8 cellular contexts compared by ENCODE assay signal in genomic region chr1:12276225-12276624, GRCh38. TPM values are rescaled to one million over a fixed set of nuclear protein-coding genes. Genes with fewer than 3 reads are reported as not detected.
DNase-seq lines count a peak whose midpoint lies in the region; ATAC-seq, FAIRE-seq and TF ChIP-seq lines count a peak whose summit lies in the region.

No MANE protein-coding gene starts in this region.

- H3K23ac ChIP-seq in H1 (ENCODE audit: insufficient read length): no peak overlapping the region

- no peak overlapping the region for H4K5ac ChIP-seq in H1 (ENCODE audit: insufficient read length, low read depth, low read length)

- H3K36me3 ChIP-seq in H1 (ENCODE audit: control insufficient read depth in 2 of 4, insufficient read depth in 4 of 4, low read length in 3 of 4) (peaks cover 8 to 36% (median 14%) of the 10 kb centered on the region in 4 experiments), prostate gland (peaks cover 0 to 3% of the 10 kb centered on the region in 2 donors)
- H3K36me3 ChIP-seq in CD8-positive, alpha-beta T cell (ENCODE audit: insufficient read depth, low read length): peaks cover 38% of the 10 kb centered on the region

- no peak overlapping the region for H4K8ac ChIP-seq in H1 (ENCODE audit: extremely low read depth, insufficient read depth, low read length)

- H3K14ac ChIP-seq in H1 (ENCODE audit: insufficient read length): no peak overlapping the region

- H2BK15ac ChIP-seq in H1 (ENCODE audit: low read length): no peak overlapping the region

- CTCF ChIA-PET in H1 (lab: Charles Lee; ENCODE audit: partially characterized antibody): interaction anchor here (0.9 to 5.8 kb wide), 58 partner anchors 9 to 1526 kb away, joined by 3 to 58 read pairs (median 4); partner anchors contain the start of gene DHRS3
- CTCF ChIA-PET in CD8-positive, alpha-beta T cell (lab: Charles Lee): interaction anchor here (0.5 to 9.6 kb wide), 8 partner anchors 11 to 383 kb away, joined by 3 to 80 read pairs (median 4); partner anchors contain the start of gene DHRS3

- no peak overlapping the region for H3K9ac ChIP-seq in H1 (replicated peaks in 1 of 4; ENCODE audit: extremely low read depth in 1 of 4, low read depth in 3 of 4, low read length in 3 of 4)

- no peak overlapping the region for H2BK120ac ChIP-seq in H1 (replicated peaks; ENCODE audit: low read depth, low read length)

- no peak overlapping the region for H2AFZ ChIP-seq in H1 (ENCODE audit: low read length)

- H3K4me1 ChIP-seq in H1 (replicated peaks in 1 of 4; ENCODE audit: control insufficient read depth in 3 of 4, insufficient read depth in 4 of 4, low read length in 3 of 4) (peaks cover 0 to 5% (median 0%) of the 10 kb centered on the region in 4 experiments; a peak in 1 of 7 replicates), prostate gland (replicated peaks) (no peaks in the 10 kb centered on the region)
- H3K4me1 ChIP-seq in CD8-positive, alpha-beta T cell (ENCODE audit: insufficient read depth, low read length): no peaks in the 10 kb centered on the region

- H3K4me1 Mint-ChIP-seq in nephron: no peaks in the 10 kb centered on the region
- H3K4me1 Mint-ChIP-seq in CD8-positive, alpha-beta T cell (ENCODE audit: low read depth): peaks cover 6% of the 10 kb centered on the region

- no peak overlapping the region for H3K4me2 ChIP-seq in H1 (ENCODE audit: insufficient read depth in 1 of 2, low read depth in 2 of 2, low read length in 2 of 2)

- no peak overlapping the region for H2AK5ac ChIP-seq in H1 (ENCODE audit: low read depth, low read length)

- POLR2A ChIA-PET in H1 (lab: Charles Lee; ENCODE audit: partially characterized antibody): interaction anchor here (0.9 kb wide), 1 partner anchor 340 kb away, joined by 3 read pairs; no protein-coding TSS in a partner anchor
- POLR2A ChIA-PET in CD8-positive, alpha-beta T cell (lab: Charles Lee): no interaction called here

- no peak overlapping the region for H3K4me3 Mint-ChIP-seq in nephron
- no peak overlapping the region for H3K4me3 Mint-ChIP-seq in CD8-positive, alpha-beta T cell

- 47% methylated on average over 7 of the region's 7 CpGs; no CpG with 5 or more reads in 1 of the 2 experiments for WGBS in H1 (ENCODE audit: extremely low coverage in 1 of 2, insufficient coverage in 1 of 2, insufficient read length in 1 of 2, insufficient replicate concordance in 2 of 2, low coverage in 1 of 2, low lambda C conversion rate in 2 of 2, missing lambda C conversion rate in 1 of 2), 2 experiments
- WGBS in prostate gland: 51% methylated on average over 7 of the region's 7 CpGs

- peak; percentile 85 to 88 for TF ChIP-seq RAD21 in H1 (IDR thresholded peaks at IDR 0.05 in 1 of 2, conservative IDR thresholded peaks at IDR 0.05 in 1 of 2; ENCODE audit: low read depth in 2 of 2, low read length in 2 of 2)

- H3K27ac Mint-ChIP-seq in nephron: no peak overlapping the region
- no peak overlapping the region for H3K27ac Mint-ChIP-seq in CD8-positive, alpha-beta T cell

- H3K79me2 ChIP-seq in H1 (ENCODE audit: control insufficient read depth in 1 of 2, insufficient read depth in 2 of 2, low read length in 2 of 2): no peaks in the 10 kb centered on the region

- H3K9me3 ChIP-seq in H1 (ENCODE audit: insufficient read depth in 2 of 2, low read depth in 1 of 2, low read length in 1 of 2) (no peaks in the 10 kb centered on the region), prostate gland (no peaks in the 10 kb centered on the region)
- no peaks in the 10 kb centered on the region for H3K9me3 ChIP-seq in CD8-positive, alpha-beta T cell (ENCODE audit: low read length)

- no peak overlapping the region for H2BK12ac ChIP-seq in H1 (ENCODE audit: low read depth, low read length)

- no peak for TF ChIP-seq POLR2A in H1 (IDR thresholded peaks at IDR 0.05; ENCODE audit: control extremely low read depth in 1 of 2, low read depth in 2 of 2, low read length in 2 of 2)
- TF ChIP-seq POLR2A in prostate gland (IDR thresholded peaks at IDR 0.05): no peak

- no peaks in the 10 kb centered on the region for H3K27me3 Mint-ChIP-seq in nephron (ENCODE audit: low read depth)
- H3K27me3 Mint-ChIP-seq in CD8-positive, alpha-beta T cell (ENCODE audit: low read depth): no peaks in the 10 kb centered on the region

- peaks cover 0 to 5% of the 10 kb centered on the region in 2 experiments for H4K20me1 ChIP-seq in H1 (replicated peaks in 1 of 2; ENCODE audit: control insufficient read depth in 1 of 2, insufficient read depth in 2 of 2, low read length in 2 of 2)

- H2BK5ac ChIP-seq in H1 (ENCODE audit: low read depth, low read length): no peak overlapping the region

- H3K18ac ChIP-seq in H1 (ENCODE audit: extremely low read depth, low read length): no peak overlapping the region

- H2BK20ac ChIP-seq in H1 (ENCODE audit: low read length): no peak overlapping the region

- peaks cover 64% of the 10 kb centered on the region for H3K36me3 Mint-ChIP-seq in nephron (ENCODE audit: low read depth)
- H3K36me3 Mint-ChIP-seq in CD8-positive, alpha-beta T cell: peaks cover 80% of the 10 kb centered on the region

- no peak overlapping the region for H3K56ac ChIP-seq in H1 (replicated peaks; ENCODE audit: insufficient read length, low read depth, low read length)

- H3K27ac ChIP-seq in C4-2B: no peak overlapping the region
- H3K27ac ChIP-seq in H1 (ENCODE audit: low read depth, low read length): no peak overlapping the region
- no peak overlapping the region for H3K27ac ChIP-seq in CD8-positive, alpha-beta T cell (ENCODE audit: low read depth, low read length)
- H3K27ac ChIP-seq in prostate gland: no peak overlapping the region

- H3K79me1 ChIP-seq in H1 (ENCODE audit: low read depth, low read length): no peaks in the 10 kb centered on the region

- no peak for TF ChIP-seq EP300 in H1 (IDR thresholded peaks at IDR 0.05; ENCODE audit: borderline replicate concordance in 1 of 2, low read depth in 2 of 2, low read length in 2 of 2)

- no peaks in the 10 kb centered on the region for H3K23me2 ChIP-seq in H1 (ENCODE audit: low read depth, low read length)

- TF ChIP-seq CTCF in C4-2B (conservative IDR thresholded peaks at IDR 0.05) (peak; percentile 25), H1 (IDR thresholded peaks at IDR 0.05; ENCODE audit: control extremely low read depth in 1 of 3, insufficient read depth in 1 of 3, low read depth in 1 of 3, low read length in 3 of 3) (peak; percentile 83 to 92 (median 84)), nephron (IDR thresholded peaks at IDR 0.05; ENCODE audit: unreplicated experiment in 3 of 3) (peak; percentile 63 to 68 (median 67)), prostate gland (IDR thresholded peaks at IDR 0.05) (peak in 2 of 4 experiments; percentile 49 to 51), GM13976 (IDR thresholded peaks at IDR 0.05; ENCODE audit: borderline replicate concordance, control extremely low read depth, extremely low read depth, insufficient read depth, missing control alignments) (no peak)
- no peak for TF ChIP-seq CTCF in CD8-positive, alpha-beta T cell (IDR thresholded peaks at IDR 0.05)

- intact Hi-C loops in CD8-positive, alpha-beta T cell (cut with DNase I, micrococcal nuclease): loop anchor here in 1 of 2 experiments (10.0 kb wide), 1 partner anchor 349 kb away; no protein-coding TSS in a partner anchor
- intact Hi-C loops in prostate gland (cut with DNase I): loop anchor here (2.0 kb wide), 2 partner anchors 45 to 63 kb away; partner anchors contain the start of gene VPS13D

- ATAC-seq in HG02571 (IDR thresholded peaks at IDR 0.05; ENCODE audit: unreplicated experiment): no peak
- no peak for ATAC-seq in CD8-positive, alpha-beta T cell

- H3K4me3 ChIP-seq in H1 (ENCODE audit: extremely low read depth in 1 of 4, insufficient read depth in 2 of 4, low read depth in 3 of 4, low read length in 4 of 4) (no peak overlapping the region), prostate gland (no peak overlapping the region)
- H3K4me3 ChIP-seq in CD8-positive, alpha-beta T cell (ENCODE audit: low read depth, low read length): no peak overlapping the region

- H3K27me3 ChIP-seq in H1 (replicated peaks in 1 of 4; ENCODE audit: control insufficient read depth in 3 of 4, extremely low read depth in 1 of 4, insufficient read depth in 3 of 4, low read length in 3 of 4) (no peaks in the 10 kb centered on the region), prostate gland (replicated peaks; ENCODE audit: insufficient read depth) (no peaks in the 10 kb centered on the region)
- H3K27me3 ChIP-seq in CD8-positive, alpha-beta T cell (ENCODE audit: insufficient read depth, low read length): no peaks in the 10 kb centered on the region

- no peaks in the 10 kb centered on the region for H3K9me3 Mint-ChIP-seq in nephron
- no peaks in the 10 kb centered on the region for H3K9me3 Mint-ChIP-seq in CD8-positive, alpha-beta T cell

- in situ Hi-C loops in GM13976 (cut with MboI; ENCODE audit: low sequenced_read_pairs, unreplicated experiment): no loop called here

- FAIRE-seq in H1 (lab: Jason Lieb, UNC): peak; percentile 80

- no peak overlapping the region for H3K4ac ChIP-seq in H1 (replicated peaks; ENCODE audit: insufficient read length, low read depth, low read length)

- DNase-seq in Kasumi-1 (lab: John Stamatoyannopoulos, UW) (peak; percentile 7 to 17), H1 (ENCODE audit: low read depth in 1 of 2, low spot score in 2 of 2) (peak; percentile 39 to 67), prostate gland (ENCODE audit: low spot score) (no peak), GM13976 (ENCODE audit: low spot score) (no peak)
- no peak for DNase-seq in CD8-positive, alpha-beta T cell

- no peak overlapping the region for H4K91ac ChIP-seq in H1 (replicated peaks; ENCODE audit: insufficient read length, low read length)

TF ChIP-seq in H1, 55 proteins besides CTCF, POLR2A, EP300 and RAD21:
- TF ChIP-seq KDM4A (IDR thresholded peaks at IDR 0.05; ENCODE audit: low read depth, low read length, severe bottlenecking) (no peak), YY1 (IDR thresholded peaks at IDR 0.05; ENCODE audit: low read depth, low read length) (peak; percentile 71; the same call in 1 of the 2 replicates), TEAD4 (IDR thresholded peaks at IDR 0.05; ENCODE audit: low read depth, low read length) (peak; percentile 70)

RNA-seq across cellular contexts. Expression of gene VPS13D, which starts 46.4 kb away (rescaled TPM):
- total RNA-seq in H1 (2021; fragmentation: NEBNext Ultra II Directional; extraction: Animal tissue kit (Norgen Biotek cat#: 25700)): 31.2 and 32.7 TPM in 2 replicates
- polyA plus RNA-seq in H1 (2011; rRNA removed): 9.7 and 10.9 TPM in 2 replicates
- polyA plus RNA-seq in H1 (2011; cell fraction: cytosol; rRNA removed): 14.7 TPM
- 27.4 TPM for polyA plus RNA-seq in H1 (2011; cell fraction: nucleus; rRNA removed)
- polyA plus RNA-seq in H1 (2012, experiment 1 of 2): 13.6 to 16.4 TPM (median 14.6 TPM) in 4 replicates
- polyA plus RNA-seq in H1 (2012, experiment 2 of 2): 1.1 TPM
- polyA plus RNA-seq in H1 (2013, experiment 1 of 2): 5.6 TPM
- 6.0 TPM for polyA plus RNA-seq in H1 (2013, experiment 2 of 2)
- 64.9 and 68.5 TPM in 2 replicates for polyA minus RNA-seq in H1 (2011; rRNA and poly(A)+ RNA removed)
- polyA minus RNA-seq in H1 (2011; cell fraction: cytosol; rRNA and poly(A)+ RNA removed): 33.0 TPM
- 80.2 TPM for polyA minus RNA-seq in H1 (2011; cell fraction: nucleus; rRNA and poly(A)+ RNA removed)
- 10 to 100 TPM; 55.8 to 58.7 TPM for total RNA-seq in CD8-positive, alpha-beta T cell
- total RNA-seq in prostate gland: 10 to 100 TPM; 60.7 to 80.8 TPM

Comparison
In these comparisons a context has a peak if more than half of its experiments do, and no peak if none do; other contexts are left out.
1. CTCF ChIP-seq: peak in C4-2B (single experiment), H1 (3 of 3) and nephron (3 of 3); none in CD8-positive, alpha-beta T cell (single experiment) and GM13976 (single experiment).
2. DNase-seq: peak in Kasumi-1 (2 of 2) and H1 (2 of 2); none in CD8-positive, alpha-beta T cell (0 of 7), prostate gland (single experiment) and GM13976 (single experiment).